In the genomic region with DNA sequence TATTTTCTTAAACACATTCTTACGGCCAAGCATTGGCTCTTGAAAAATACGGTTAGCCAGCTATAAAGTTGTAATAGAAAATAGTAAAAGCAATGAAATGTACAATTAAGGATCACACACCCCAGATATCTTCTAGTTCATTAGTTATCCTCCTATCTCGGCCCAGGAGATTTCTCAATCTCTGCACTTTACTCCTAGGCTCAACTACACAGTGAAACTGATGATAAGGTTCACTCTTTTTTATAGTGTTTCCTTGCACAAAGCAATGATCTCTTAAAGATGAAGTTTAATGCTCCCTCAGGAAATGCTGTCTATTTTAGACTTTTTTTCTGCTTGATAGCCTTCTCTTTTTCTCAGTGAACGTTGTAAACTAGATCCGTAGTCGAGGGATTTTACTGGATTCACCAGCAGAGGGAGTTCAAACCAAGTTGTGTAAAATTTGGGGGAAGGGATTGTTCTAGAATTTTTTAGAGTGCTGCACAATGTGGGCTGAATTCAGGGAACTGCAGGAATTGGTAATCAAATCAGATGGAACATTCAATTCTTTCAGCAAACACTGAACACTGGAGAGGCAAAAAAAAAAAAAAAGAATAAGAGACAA, we compare ENCODE assay signal across 9 cellular contexts.
A peak's percentile ranks its signal among the peaks of the same experiment; 100 is the strongest.
DNase-seq lines count a peak whose midpoint lies in the region; ATAC-seq and TF ChIP-seq lines count a peak whose summit lies in the region.
"Had no signal": no experiment of that assay in that cellular context is flagged by ENCODE, and none has a peak within 500 bp of the region (broad histone marks: within the 10 kb centered on the region; RNA-seq: fewer than 3 reads in every experiment).

No MANE protein-coding gene starts in this region.

- POLR2A ChIA-PET in MCF 10A (lab: Yijun Ruan, JAX) = no interaction called here

- peaks cover 5% of the 10 kb centered on the region for H3K4me1 Mint-ChIP-seq in MCF 10A (ENCODE audit: insufficient read depth, unreplicated experiment)

- no peaks in the 10 kb centered on the region for H3K36me3 Mint-ChIP-seq in MCF 10A (ENCODE audit: insufficient read depth, unreplicated experiment)

- 18 to 21% methylated on average over 6 of the region's 6 CpGs for WGBS in thyroid gland, 2 donors

- H4K20me1 ChIP-seq in OCI-LY1 (ENCODE audit: insufficient read depth, low read length) = no peaks in the 10 kb centered on the region

- TF ChIP-seq POLR2A in breast epithelium (IDR thresholded peaks at IDR 0.05) (no peak), thyroid gland (IDR thresholded peaks at IDR 0.05) (no peak)

- no peaks in the 10 kb centered on the region for H3K4me1 ChIP-seq in breast epithelium
- H3K4me1 ChIP-seq in OCI-LY1 (ENCODE audit: insufficient read depth, low read length, severe bottlenecking) = no peaks in the 10 kb centered on the region
- H3K4me1 ChIP-seq in thyroid gland = peaks cover 3 to 4% of the 10 kb centered on the region in 2 donors

- no peaks in the 10 kb centered on the region for H3K79me2 ChIP-seq in OCI-LY1 (ENCODE audit: insufficient read depth, low read length)

- intact Hi-C loops in MCF 10A (cut with micrococcal nuclease) = loop anchor here (2.0 kb wide), 1 partner anchor 173 kb away; no protein-coding TSS in a partner anchor
- intact Hi-C loops in breast epithelium (cut with DNase I; ENCODE audit: low total_unique reads) = no loop called here
- intact Hi-C loops in thyroid gland (cut with DNase I) = no loop called here

- H3K9me2 ChIP-seq in OCI-LY1 (ENCODE audit: low read depth, low read length) = no peaks in the 10 kb centered on the region

- H3K9me3 ChIP-seq in breast epithelium (no peaks in the 10 kb centered on the region), OCI-LY1 (ENCODE audit: low read length) (no peaks in the 10 kb centered on the region), thyroid gland (no peaks in the 10 kb centered on the region)

- H3K9me3 Mint-ChIP-seq in MCF 10A (ENCODE audit: unreplicated experiment) = no peaks in the 10 kb centered on the region

- ATAC-seq in HG02588 (IDR thresholded peaks at IDR 0.05; ENCODE audit: unreplicated experiment) (no peak), HG03469 (IDR thresholded peaks at IDR 0.05; ENCODE audit: unreplicated experiment) (no peak), HG02938 (IDR thresholded peaks at IDR 0.05; ENCODE audit: unreplicated experiment) (no peak)

- no peaks in the 10 kb centered on the region for H3K36me3 ChIP-seq in breast epithelium
- no peaks in the 10 kb centered on the region for H3K36me3 ChIP-seq in OCI-LY1 (ENCODE audit: insufficient read depth, low read length)
- H3K36me3 ChIP-seq in thyroid gland = no peaks in the 10 kb centered on the region

- BruUV-seq in MCF 10A (replicated peaks; lab: Mats Ljungman, UMichigan) = no TSS peak

- DNase-seq in MCF 10A (ENCODE audit: unreplicated experiment) = peak; percentile 61
- DNase-seq in breast epithelium (ENCODE audit: low spot score in 2 of 2) = no peak
- peak; percentile 52 for DNase-seq in fibroblast of pulmonary artery (ENCODE audit: low read depth)
- peak in 1 of 2 donors; percentile 15 for DNase-seq in thyroid gland

- H3K27me3 Mint-ChIP-seq in MCF 10A (ENCODE audit: insufficient read depth, unreplicated experiment) = no peaks in the 10 kb centered on the region

- H3K27ac ChIP-seq in breast epithelium = no peak overlapping the region
- H3K27ac ChIP-seq in OCI-LY1 (ENCODE audit: low read depth, low read length, poor library complexity, severe bottlenecking) = no peak overlapping the region
- peak overlapping the region; percentile 19 to 51 (median 28) for H3K27ac ChIP-seq in thyroid gland
- H3K27ac ChIP-seq: skin epidermis had no signal

- H3K4me3 Mint-ChIP-seq in MCF 10A (ENCODE audit: unreplicated experiment) = no peak overlapping the region

- CTCF ChIA-PET in MCF 10A (lab: Yijun Ruan, JAX) = interaction anchor here (0.6 to 1.2 kb wide), 2 partner anchors 8 to 184 kb away, joined by 3 read pairs; no protein-coding TSS in a partner anchor

- H3K4me3 ChIP-seq in breast epithelium (no peak overlapping the region), OCI-LY1 (ENCODE audit: low read depth, low read length, poor library complexity, severe bottlenecking) (no peak overlapping the region), fibroblast of pulmonary artery (replicated peaks; ENCODE audit: low read depth, low read length) (no peak overlapping the region), thyroid gland (replicated peaks in 1 of 3) (no peak overlapping the region)
- H3K4me3 ChIP-seq: skin epidermis had no signal

- no peaks in the 10 kb centered on the region for H3F3A ChIP-seq in OCI-LY1 (ENCODE audit: insufficient read depth, low read length)

- H3K4me2 ChIP-seq in OCI-LY1 (ENCODE audit: low read length) = no peak overlapping the region

- H2AFZ ChIP-seq in OCI-LY1 (ENCODE audit: low read length) = no peak overlapping the region

- no peak overlapping the region for H3K27ac Mint-ChIP-seq in MCF 10A (ENCODE audit: low read depth, unreplicated experiment)

- no peak overlapping the region for H3K9ac ChIP-seq in OCI-LY1 (ENCODE audit: low read length)

- H3K27me3 ChIP-seq in breast epithelium (no peaks in the 10 kb centered on the region), OCI-LY1 (ENCODE audit: insufficient read depth, low read length) (no peaks in the 10 kb centered on the region), thyroid gland (no peaks in the 10 kb centered on the region)

- TF ChIP-seq CTCF in MCF 10A (IDR thresholded peaks at IDR 0.05; ENCODE audit: unreplicated experiment) = peak; percentile 51
- TF ChIP-seq CTCF in breast epithelium (IDR thresholded peaks at IDR 0.05) = peak in 1 of 3 donors; percentile 17
- TF ChIP-seq CTCF in OCI-LY1 (IDR thresholded peaks at IDR 0.05; ENCODE audit: low read length) = peak; percentile 12; the same call in 1 of the 2 replicates
- TF ChIP-seq CTCF in fibroblast of pulmonary artery (IDR thresholded peaks at IDR 0.05; ENCODE audit: low read length, missing control alignments) = peak; percentile 59
- peak in 4 of 6 experiments; percentile 27 to 63 (median 53) for TF ChIP-seq CTCF in thyroid gland (IDR thresholded peaks at IDR 0.05)

Comparison
In these comparisons a context has a peak if more than half of its experiments do, and no peak if none do; other contexts are left out.
1. DNase-seq: peak in MCF 10A (single experiment) and fibroblast of pulmonary artery (single experiment); none in breast epithelium (0 of 2).
2. H3K27ac ChIP-seq: peak in thyroid gland (3 of 3); none in breast epithelium (0 of 2) and OCI-LY1 (single experiment).